Comparison of ENCODE assay signal across 2 cellular contexts in genomic region chr7:22658031-22658430, GRCh38.
TF ChIP-seq lines count a peak whose summit lies in the region.

No MANE protein-coding gene starts in this region.

TF ChIP-seq in H1, 55 proteins besides CTCF, POLR2A, EP300 and RAD21:
- no peak for TF ChIP-seq BRCA1 (IDR thresholded peaks at IDR 0.05; ENCODE audit: low read depth, low read length)
- TF ChIP-seq RXRA (IDR thresholded peaks at IDR 0.05; ENCODE audit: insufficient read depth, low read depth, low read length), result no peak
- no peak for TF ChIP-seq SIX5 (IDR thresholded peaks at IDR 0.05; ENCODE audit: low read depth, low read length)
- no peak for TF ChIP-seq SP4 (IDR thresholded peaks at IDR 0.05; ENCODE audit: low read length)
- no peak for TF ChIP-seq TBP (IDR thresholded peaks at IDR 0.05; ENCODE audit: low read depth, low read length)
- TF ChIP-seq JUND (IDR thresholded peaks at IDR 0.05; ENCODE audit: low read length), result no peak
- TF ChIP-seq SP1 (IDR thresholded peaks at IDR 0.05; ENCODE audit: low read depth, low read length), result no peak
- TF ChIP-seq KDM1A (IDR thresholded peaks at IDR 0.05; ENCODE audit: borderline replicate concordance, low read length), result no peak
- TF ChIP-seq MAFK (IDR thresholded peaks at IDR 0.05; ENCODE audit: low read depth, low read length), result no peak
- no peak for TF ChIP-seq HDAC6 (IDR thresholded peaks at IDR 0.05; ENCODE audit: low read depth, low read length)
- TF ChIP-seq PHF8 (conservative IDR thresholded peaks at IDR 0.05; ENCODE audit: low read depth, low read length), result no peak
- TF ChIP-seq KDM5A (IDR thresholded peaks at IDR 0.05; ENCODE audit: low read length), result no peak
- TF ChIP-seq EZH2 (IDR thresholded peaks at IDR 0.05; ENCODE audit: low read depth, low read length, severe bottlenecking), result no peak
- TF ChIP-seq NANOG (IDR thresholded peaks at IDR 0.05; ENCODE audit: insufficient read depth, low read depth, low read length, poor library complexity, severe bottlenecking), result no peak
- no peak for TF ChIP-seq RBBP5 (IDR thresholded peaks at IDR 0.05; ENCODE audit: borderline replicate concordance, low read depth, low read length)
- TF ChIP-seq POLR2AphosphoS5 (IDR thresholded peaks at IDR 0.05; ENCODE audit: low read depth, low read length), result no peak
- TF ChIP-seq POU5F1 (IDR thresholded peaks at IDR 0.05; ENCODE audit: low read depth, low read length), result no peak
- no peak for TF ChIP-seq CREB1 (IDR thresholded peaks at IDR 0.05)

TF ChIP-seq in SK-N-SH, 30 proteins besides CTCF, POLR2A, EP300 and RAD21:
- TF ChIP-seq NRF1 (IDR thresholded peaks at IDR 0.05; ENCODE audit: low read depth, low read length) (no peak), TCF12 (IDR thresholded peaks at IDR 0.05) (no peak), SMC3 (IDR thresholded peaks at IDR 0.05; ENCODE audit: low read depth, low read length) (no peak), RXRA (IDR thresholded peaks at IDR 0.05; ENCODE audit: borderline replicate concordance, low read depth) (no peak), EZH2phosphoT487 (IDR thresholded peaks at IDR 0.05; ENCODE audit: borderline replicate concordance, low read depth) (no peak), GABPA (IDR thresholded peaks at IDR 0.05; ENCODE audit: low read depth) (no peak), USF2 (IDR thresholded peaks at IDR 0.05; ENCODE audit: borderline replicate concordance, low read depth, low read length) (no peak), USF1 (IDR thresholded peaks at IDR 0.05; ENCODE audit: borderline replicate concordance, low read depth) (no peak), ELF1 (IDR thresholded peaks at IDR 0.05) (no peak), IRF3 (IDR thresholded peaks at IDR 0.05; ENCODE audit: low read depth, low read length) (no peak), MEF2A (IDR thresholded peaks at IDR 0.05; ENCODE audit: borderline replicate concordance, low read depth) (no peak), RFX5 (IDR thresholded peaks at IDR 0.05; ENCODE audit: low read length) (no peak), PBX3 (IDR thresholded peaks at IDR 0.05) (no peak)
TF ChIP-seq in SK-N-SH: peak in this region for 0.
